ENCODE assay signal across 23 cellular contexts in the genomic region with DNA sequence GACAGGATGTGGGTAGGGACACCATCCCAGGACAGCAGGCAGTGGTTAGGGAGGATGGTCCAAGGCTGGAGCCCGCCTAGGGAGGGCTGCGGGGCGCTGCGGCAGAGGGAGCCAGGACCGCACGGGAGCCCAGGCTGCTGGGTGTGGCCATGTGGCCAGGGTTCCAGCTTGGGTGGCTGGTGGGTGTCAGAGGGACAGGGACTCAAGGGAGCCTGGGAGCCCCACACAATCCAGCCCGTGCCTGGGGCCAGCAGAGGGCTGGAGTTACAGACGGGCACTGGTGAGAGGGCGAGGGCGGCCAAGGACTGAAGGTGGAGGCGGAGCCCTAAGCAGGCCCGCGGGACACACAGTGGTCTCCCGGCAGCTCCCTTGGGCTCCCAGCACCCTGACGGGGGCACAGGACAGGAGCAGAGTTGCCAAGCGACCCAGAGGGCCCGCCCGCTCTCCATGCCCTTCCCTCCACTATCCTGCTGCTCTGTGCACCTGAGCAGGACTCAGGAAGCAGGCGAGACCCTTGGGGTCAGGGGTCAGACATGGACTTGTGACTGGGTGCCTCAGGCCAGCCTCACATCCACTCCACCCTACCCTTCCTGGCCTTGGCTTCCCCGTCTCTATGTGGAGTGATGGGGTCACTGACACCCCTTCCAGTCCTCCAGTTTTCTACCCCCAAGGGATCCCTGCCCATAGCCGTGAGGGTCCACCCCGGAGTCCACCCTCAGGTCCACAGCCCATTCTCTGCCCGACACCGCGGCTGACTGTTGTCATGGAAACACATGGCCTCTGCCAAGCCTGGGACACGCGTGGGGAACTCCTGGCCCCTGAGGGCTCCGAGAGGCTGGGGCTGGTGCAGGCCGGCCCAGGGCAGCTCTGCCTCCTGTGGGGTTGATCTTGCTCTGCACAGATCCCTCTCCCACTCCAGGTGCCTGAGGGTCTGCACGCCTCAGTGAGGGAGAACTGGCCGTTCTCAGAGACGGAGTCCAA. TPM values are rescaled to one million over a fixed set of nuclear protein-coding genes. Genes with fewer than 3 reads are reported as not detected.
DNase-seq lines count a peak whose midpoint lies in the region; ATAC-seq, FAIRE-seq and TF ChIP-seq lines count a peak whose summit lies in the region.
"Had no signal": no experiment of that assay in that cellular context is flagged by ENCODE, and none has a peak within 500 bp of the region (broad histone marks: within the 10 kb centered on the region; RNA-seq: fewer than 3 reads in every experiment).

No MANE protein-coding gene starts in this region.

- DNase-seq in GM23338 (ENCODE audit: low spot score), result no peak
- no peak for DNase-seq in T-helper 17 cell
- no peak for DNase-seq in neuronal stem cell (ENCODE audit: low spot score)
- no peak for DNase-seq in NCI-H1694 (lab: John Stamatoyannopoulos, UW)
- no peak for DNase-seq in nucleus accumbens (lab: John Stamatoyannopoulos, UW)
- no peak for DNase-seq in GM12892 (ENCODE audit: insufficient read length)
- DNase-seq: activated CD4-positive, alpha-beta T cell treated with anti-CD3 and anti-CD28 coated beads for 4 hours; body of pancreas; DMS79 treated with DMSO at 0.1 percent for 48 hours; effector memory CD4-positive, alpha-beta T cell; foreskin keratinocyte; GOT3; midbrain; MM.1S; NCI-H1436 treated with DMSO at 0.1 percent for 48 hours; NCI-H2171 treated with DMSO at 0.1 percent for 48 hours; PC-9 had no signal

- H2BK5ac ChIP-seq in neuronal stem cell (ENCODE audit: low read length), result no peak overlapping the region

- H3K27me3 Mint-ChIP-seq in GM23338 (ENCODE audit: insufficient read depth, low read depth, poor library complexity) (peaks cover 25% of the 10 kb centered on the region), T-helper 17 cell (no peaks in the 10 kb centered on the region)
- H3K27me3 Mint-ChIP-seq: activated naive CD8-positive, alpha-beta T cell; natural killer cell treated with Interleukin-12 subunit alpha and Interleukin-12 subunit beta and Interleukin-15 and Interleukin-18, amount 100 ng/mL, for 72 hours had no signal

- H3K27ac Mint-ChIP-seq in GM23338 (no peak overlapping the region), T-helper 17 cell (peak overlapping the region; percentile 21)
- H3K27ac Mint-ChIP-seq: activated naive CD8-positive, alpha-beta T cell; natural killer cell treated with Interleukin-12 subunit alpha and Interleukin-12 subunit beta and Interleukin-15 and Interleukin-18, amount 100 ng/mL, for 72 hours had no signal

- no peak overlapping the region for H3K4ac ChIP-seq in neuronal stem cell (ENCODE audit: low read length)

- no peak overlapping the region for H3K27ac ChIP-seq in BLaER1 treated with 17β-estradiol and CSF1 and Interleukin-3, amounts not matched to agents 10 nM and 100 nM
- H3K27ac ChIP-seq in GM23338 (ENCODE audit: low read depth) (no peak overlapping the region), neuronal stem cell (replicated peaks; ENCODE audit: low read length) (no peak overlapping the region)
- H3K27ac ChIP-seq: body of pancreas, foreskin keratinocyte, PC-9, suprapubic skin had no signal

- no peaks in the 10 kb centered on the region; a peak in 1 of 22 replicates for H3K27me3 ChIP-seq in BLaER1 treated with 17β-estradiol and CSF1 and Interleukin-3, amounts not matched to agents 10 nM and 100 nM
- H3K27me3 ChIP-seq in GM23338 (ENCODE audit: insufficient read depth) (no peaks in the 10 kb centered on the region), neuronal stem cell (ENCODE audit: control insufficient read depth in 3 of 3, insufficient read depth in 3 of 3, low read depth in 1 of 3, low read length in 3 of 3) (peaks cover 0 to 2% (median 0%) of the 10 kb centered on the region in 3 experiments)
- H3K27me3 ChIP-seq: body of pancreas, suprapubic skin had no signal

- no peak for TF ChIP-seq CTCF in GM23338 (conservative IDR thresholded peaks at IDR 0.05; ENCODE audit: low read depth in 2 of 2)

- peak overlapping the region; percentile 98 for H2AK5ac ChIP-seq in neuronal stem cell (ENCODE audit: low read depth, low read length)

- H3K4me1 ChIP-seq in BLaER1 treated with 17β-estradiol and CSF1 and Interleukin-3, amounts not matched to agents 10 nM and 100 nM, result peaks cover 13 to 62% (median 48%) of the 10 kb centered on the region in 10 experiments; a peak in 19 of 20 replicates
- H3K4me1 ChIP-seq in GM23338 (ENCODE audit: insufficient read depth) (no peaks in the 10 kb centered on the region), neuronal stem cell (ENCODE audit: control insufficient read depth in 2 of 2, insufficient read depth in 1 of 2, low read depth in 1 of 2, low read length in 2 of 2) (peaks cover 0 to 11% of the 10 kb centered on the region in 2 donors)
- H3K4me1 ChIP-seq: foreskin keratinocyte had no signal

- peak overlapping the region; percentile 73 for H2BK12ac ChIP-seq in neuronal stem cell (ENCODE audit: low read length)

- H3K9ac ChIP-seq in BLaER1 treated with 17β-estradiol and CSF1 and Interleukin-3, amounts not matched to agents 10 nM and 100 nM, result peak overlapping the region in 2 of 11 experiments; percentile 15 to 23; a peak in 1 of 22 replicates
- H3K9ac ChIP-seq in neuronal stem cell (ENCODE audit: low read depth, low read length, poor library complexity), result peak overlapping the region; percentile 70

- no peak for FAIRE-seq in GM12892 (lab: Jason Lieb, UNC)
- FAIRE-seq: colon, urothelium cell line had no signal

- peak overlapping the region; percentile 72 for H2BK120ac ChIP-seq in neuronal stem cell (ENCODE audit: low read depth, low read length)

- H2AFZ ChIP-seq in GM23338 (no peak overlapping the region), neuronal stem cell (ENCODE audit: low read length) (peak overlapping the region; percentile 1)
- H2AFZ ChIP-seq: PC-9 had no signal

- no peak for TF ChIP-seq POLR2A in GM12892 (IDR thresholded peaks at IDR 0.05; ENCODE audit: low read depth, low read length)

- H3K36me3 Mint-ChIP-seq in GM23338 (ENCODE audit: low read depth) (peaks cover 8% of the 10 kb centered on the region), T-helper 17 cell (ENCODE audit: low read depth) (peaks cover 3% of the 10 kb centered on the region)
- H3K36me3 Mint-ChIP-seq: activated naive CD8-positive, alpha-beta T cell; natural killer cell treated with Interleukin-12 subunit alpha and Interleukin-12 subunit beta and Interleukin-15 and Interleukin-18, amount 100 ng/mL, for 72 hours had no signal

- peaks cover 0 to 45% (median 21%) of the 10 kb centered on the region in 11 experiments; a peak in 15 of 22 replicates for H4K20me1 ChIP-seq in BLaER1 treated with 17β-estradiol and CSF1 and Interleukin-3, amounts not matched to agents 10 nM and 100 nM
- no peaks in the 10 kb centered on the region for H4K20me1 ChIP-seq in GM23338 (replicated peaks; ENCODE audit: insufficient read depth)

- no peaks in the 10 kb centered on the region for H3K9me3 ChIP-seq in BLaER1 treated with 17β-estradiol and CSF1 and Interleukin-3, amounts not matched to agents 10 nM and 100 nM (replicated peaks in 1 of 11)
- H3K9me3 ChIP-seq in T-helper 17 cell (ENCODE audit: control insufficient read depth, low read length, poor library complexity, severe bottlenecking) (no peaks in the 10 kb centered on the region), neuronal stem cell (replicated peaks in 1 of 2; ENCODE audit: control insufficient read depth in 2 of 2, insufficient read depth in 1 of 2, low read depth in 1 of 2, low read length in 2 of 2) (no peaks in the 10 kb centered on the region)
- H3K9me3 ChIP-seq: body of pancreas, suprapubic skin had no signal

- H3K9me3 Mint-ChIP-seq in GM23338, result no peaks in the 10 kb centered on the region
- H3K9me3 Mint-ChIP-seq: natural killer cell treated with Interleukin-12 subunit alpha and Interleukin-12 subunit beta and Interleukin-15 and Interleukin-18, amount 100 ng/mL, for 72 hours had no signal

- peaks cover 19 to 28% (median 24%) of the 10 kb centered on the region in 11 experiments for H3K36me3 ChIP-seq in BLaER1 treated with 17β-estradiol and CSF1 and Interleukin-3, amounts not matched to agents 10 nM and 100 nM
- H3K36me3 ChIP-seq in GM23338 (ENCODE audit: insufficient read depth), result 0 out of 2 replicates have a peak, but pooled peaks cover 4% of the 10 kb centered on the region
- peaks cover 16 to 24% of the 10 kb centered on the region in 2 donors for H3K36me3 ChIP-seq in neuronal stem cell (replicated peaks in 1 of 2; ENCODE audit: control insufficient read depth in 2 of 2, insufficient read depth in 2 of 2, low read length in 2 of 2)

- H3K14ac ChIP-seq in neuronal stem cell (ENCODE audit: low read length), result no peak overlapping the region

- H3K4me3 ChIP-seq in BLaER1 treated with 17β-estradiol and CSF1 and Interleukin-3, amounts not matched to agents 10 nM and 100 nM, result no peak overlapping the region
- H3K4me3 ChIP-seq in GM23338, result no peak overlapping the region
- H3K4me3 ChIP-seq in neuronal stem cell (ENCODE audit: low read length in 2 of 2), result no peak overlapping the region
- H3K4me3 ChIP-seq: body of pancreas, PC-9, suprapubic skin had no signal

- peak; percentile 18 for ATAC-seq in GM23338
- ATAC-seq in T-helper 17 cell, result no peak

- H3K4me3 Mint-ChIP-seq in GM23338, result no peak overlapping the region
- H3K4me3 Mint-ChIP-seq in T-helper 17 cell, result no peak overlapping the region
- H3K4me3 Mint-ChIP-seq: activated naive CD8-positive, alpha-beta T cell; natural killer cell treated with Interleukin-12 subunit alpha and Interleukin-12 subunit beta and Interleukin-15 and Interleukin-18, amount 100 ng/mL, for 72 hours had no signal

- peak overlapping the region; percentile 37 to 88 (median 65) for H3K4me2 ChIP-seq in BLaER1 treated with 17β-estradiol and CSF1 and Interleukin-3, amounts not matched to agents 10 nM and 100 nM
- H3K4me2 ChIP-seq in GM23338, result no peak overlapping the region
- H3K4me2 ChIP-seq in neuronal stem cell (ENCODE audit: insufficient read depth, low read length, poor library complexity, severe bottlenecking), result no peak overlapping the region

- no peak overlapping the region for H4K91ac ChIP-seq in neuronal stem cell (ENCODE audit: low read depth, low read length, poor library complexity)

- H3K4me1 Mint-ChIP-seq in GM23338 (no peaks in the 10 kb centered on the region), T-helper 17 cell (peaks cover 8% of the 10 kb centered on the region)

- no peaks in the 10 kb centered on the region for H3K9me2 ChIP-seq in GM23338 (ENCODE audit: insufficient read depth)

- WGBS in neuronal stem cell (ENCODE audit: extremely low coverage in 2 of 2, insufficient read length in 2 of 2, insufficient replicate concordance in 1 of 2), 2 donors, result no CpG with 5 or more reads among the region's 32 CpGs

- no peaks in the 10 kb centered on the region for H3K79me2 ChIP-seq in GM23338 (replicated peaks; ENCODE audit: insufficient read depth)

- 0 out of 2 replicates have a peak, but pooled peaks cover 5% of the 10 kb centered on the region for H3F3A ChIP-seq in GM23338 (replicated peaks; ENCODE audit: low read depth)

- H4K8ac ChIP-seq in neuronal stem cell (ENCODE audit: low read depth, low read length), result no peak overlapping the region

- H3K23ac ChIP-seq in neuronal stem cell (ENCODE audit: low read depth, low read length, poor library complexity), result peak overlapping the region; percentile 73

- no peaks in the 10 kb centered on the region for H3K79me1 ChIP-seq in neuronal stem cell (ENCODE audit: low read depth, low read length)

- peak overlapping the region; percentile 64 for H2BK15ac ChIP-seq in neuronal stem cell (ENCODE audit: low read length)

- peak overlapping the region; percentile 57 for H3K18ac ChIP-seq in neuronal stem cell (ENCODE audit: low read length)

RNA-seq across cellular contexts. Expression of a gene that starts 6.9 kb away (rescaled TPM):
- total RNA-seq in GM23338 (2014; rRNA removed; shearing (Covaris generic)), result 115 and 169 TPM in 2 replicates
- 129 and 135 TPM in 2 replicates for polyA plus RNA-seq in GM23338 (2016; fragmentation: Nextera tagmentation; extraction: Ambion mirVana)
- 10 to 100 TPM; 25.2 to 25.9 TPM for total RNA-seq in T-helper 17 cell
- 68.8 TPM for polyA plus RNA-seq in neuronal stem cell (2013, experiment 1 of 2)
- polyA plus RNA-seq in neuronal stem cell (2013, experiment 2 of 2), result 73.1 TPM
- polyA plus RNA-seq in GM12892 (2012; ENCODE audit: missing spikeins), result 59.7 TPM

RNA-seq across cellular contexts. Expression of a gene that starts 10.9 kb away (rescaled TPM):
- 50.6 and 54.5 TPM in 2 replicates for total RNA-seq in GM23338 (2014; rRNA removed; shearing (Covaris generic))
- 14.3 and 15.0 TPM in 2 replicates for polyA plus RNA-seq in GM23338 (2016; fragmentation: Nextera tagmentation; extraction: Ambion mirVana)
- 10 to 100 TPM; 38.9 to 42.5 TPM for total RNA-seq in T-helper 17 cell
- 19.3 TPM for polyA plus RNA-seq in neuronal stem cell (2013, experiment 1 of 2)
- 18.9 TPM for polyA plus RNA-seq in neuronal stem cell (2013, experiment 2 of 2)
- polyA plus RNA-seq in GM12892 (2012; ENCODE audit: missing spikeins), result 8.6 TPM

RNA-seq across cellular contexts. Expression of a gene that starts 18.4 kb away (rescaled TPM):
- 98.7 and 112 TPM in 2 replicates for total RNA-seq in GM23338 (2014; rRNA removed; shearing (Covaris generic))
- 25.1 and 29.5 TPM in 2 replicates for polyA plus RNA-seq in GM23338 (2016; fragmentation: Nextera tagmentation; extraction: Ambion mirVana)
- total RNA-seq in T-helper 17 cell, result 100 to 1,000 TPM in 1 of 2 donors, 10 to 100 TPM in 1; 39.7 to 106 TPM
- polyA plus RNA-seq in neuronal stem cell (2013, experiment 1 of 2), result 30.5 TPM
- polyA plus RNA-seq in neuronal stem cell (2013, experiment 2 of 2), result 28.5 TPM
- 20.9 TPM for polyA plus RNA-seq in GM12892 (2012; ENCODE audit: missing spikeins)

RNA-seq across cellular contexts. Expression of a gene that starts 33.6 kb away (rescaled TPM):
- 228 and 249 TPM in 2 replicates for total RNA-seq in GM23338 (2014; rRNA removed; shearing (Covaris generic))
- polyA plus RNA-seq in GM23338 (2016; fragmentation: Nextera tagmentation; extraction: Ambion mirVana), result 511 and 521 TPM in 2 replicates
- 10 to 100 TPM; 31.9 to 39.8 TPM for total RNA-seq in T-helper 17 cell
- polyA plus RNA-seq in neuronal stem cell (2013, experiment 1 of 2), result 329 TPM
- 313 TPM for polyA plus RNA-seq in neuronal stem cell (2013, experiment 2 of 2)
- polyA plus RNA-seq in GM12892 (2012; ENCODE audit: missing spikeins), result 84.7 TPM

RNA-seq across cellular contexts. Expression of a gene that starts 38.3 kb away (rescaled TPM):
- 17.9 and 26.9 TPM in 2 replicates for total RNA-seq in GM23338 (2014; rRNA removed; shearing (Covaris generic))
- 19.0 and 20.3 TPM in 2 replicates for polyA plus RNA-seq in GM23338 (2016; fragmentation: Nextera tagmentation; extraction: Ambion mirVana)
- 1 to 10 TPM; 7.5 to 9.0 TPM for total RNA-seq in T-helper 17 cell
- polyA plus RNA-seq in neuronal stem cell (2013, experiment 1 of 2), result 17.1 TPM
- 17.8 TPM for polyA plus RNA-seq in neuronal stem cell (2013, experiment 2 of 2)
- polyA plus RNA-seq in GM12892 (2012; ENCODE audit: missing spikeins), result 7.7 TPM

Comparison
In these comparisons a context has a peak if more than half of its experiments do, and no peak if none do; other contexts are left out.
1. H3K4me2 ChIP-seq: peak in BLaER1 treated with 17β-estradiol and CSF1 and Interleukin-3, amounts not matched to agents 10 nM and 100 nM (11 of 11); none in GM23338 (single experiment) and neuronal stem cell (single experiment).